Comparison of ENCODE assay signal across 31 cellular contexts in the genomic region with DNA sequence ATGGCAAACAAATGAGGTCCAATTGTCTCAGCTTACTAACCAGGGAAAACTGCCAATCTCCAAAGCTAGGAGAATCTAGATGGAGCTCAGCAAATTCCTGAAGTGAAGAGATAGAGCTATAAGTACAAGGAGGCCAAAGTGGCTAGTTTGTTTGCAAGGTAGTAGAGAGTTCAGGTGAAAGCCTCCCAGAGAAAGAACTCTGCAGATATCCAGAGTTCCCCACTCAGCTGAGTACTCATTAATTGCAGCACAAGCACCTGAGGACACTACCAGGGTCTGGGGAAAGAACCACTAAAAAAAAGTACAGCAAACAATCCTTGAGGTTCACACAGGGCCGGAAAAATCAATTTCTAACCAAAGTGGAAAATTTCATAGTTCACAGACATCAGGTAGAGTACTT.
"Had no signal": no experiment of that assay in that cellular context is flagged by ENCODE, and none has a peak within 500 bp of the region (broad histone marks: within the 10 kb centered on the region; RNA-seq: fewer than 3 reads in every experiment).

No MANE protein-coding gene starts in this region.

- H3K27ac Mint-ChIP-seq: activated CD8-positive, alpha-beta memory T cell treated with anti-CD3 and anti-CD28 coated beads, Interleukin-2, amount 10 ng/mL, durations not matched to agents 7 days and 5 days; activated naive CD4-positive, alpha-beta T cell treated with anti-CD3 and anti-CD28 coated beads, Interleukin-2, amount 50 U/mL, for 24 hours; activated T-cell treated with anti-CD3 and anti-CD28 coated beads, Interleukin-2, amount 50 U/mL, for 24 hours; activated T-helper 1 cell treated with anti-CD3 and anti-CD28 coated beads, Interleukin-12 subunit alpha, Interleukin-12 subunit beta, Interleukin-2, Interleukin-4 antibody, amounts not matched to agents 30 ng/mL and 10 ng/mL and 1 ng/mL, durations not matched to agents 14 hours and 24 hours and 36 hours; T-helper 1 cell treated with Interleukin-12 subunit alpha and Interleukin-12 subunit beta and Interleukin-4 antibody, amounts not matched to agents 30 μg/mL and 1 μg/mL, for 36 hours had no signal

- H3K4me3 Mint-ChIP-seq: activated CD8-positive, alpha-beta memory T cell treated with anti-CD3 and anti-CD28 coated beads, Interleukin-2, amount 10 ng/mL, durations not matched to agents 7 days and 5 days; activated naive CD4-positive, alpha-beta T cell treated with anti-CD3 and anti-CD28 coated beads, Interleukin-2, amount 50 U/mL, for 24 hours; activated T-cell treated with anti-CD3 and anti-CD28 coated beads, Interleukin-2, amount 50 U/mL, for 24 hours; activated T-helper 1 cell treated with anti-CD3 and anti-CD28 coated beads, Interleukin-12 subunit alpha, Interleukin-12 subunit beta, Interleukin-2, Interleukin-4 antibody, amounts not matched to agents 30 ng/mL and 10 ng/mL and 1 ng/mL, durations not matched to agents 14 hours and 24 hours and 36 hours; T-helper 1 cell treated with Interleukin-12 subunit alpha and Interleukin-12 subunit beta and Interleukin-4 antibody, amounts not matched to agents 30 μg/mL and 1 μg/mL, for 36 hours had no signal

- H3K9me3 Mint-ChIP-seq: activated T-helper 1 cell treated with anti-CD3 and anti-CD28 coated beads, Interleukin-12 subunit alpha, Interleukin-12 subunit beta, Interleukin-2, Interleukin-4 antibody, amounts not matched to agents 30 ng/mL and 10 ng/mL and 1 ng/mL, durations not matched to agents 14 hours and 24 hours and 36 hours had no signal

- FAIRE-seq: bronchial epithelial cell had no signal

- H3K4me1 ChIP-seq: body of pancreas had no signal

- ATAC-seq: activated CD8-positive, alpha-beta memory T cell treated with anti-CD3 and anti-CD28 coated beads, Interleukin-2, amount 10 ng/mL, durations not matched to agents 7 days and 5 days; body of pancreas; Panc1; SK-N-SH treated with all-trans-retinoic acid at 6 μM for 48 hours had no signal

- H3K36me3 Mint-ChIP-seq: activated CD8-positive, alpha-beta memory T cell treated with anti-CD3 and anti-CD28 coated beads, Interleukin-2, amount 10 ng/mL, durations not matched to agents 7 days and 5 days had no signal

- H3K4me3 ChIP-seq: ascending aorta, body of pancreas, SJSA1 had no signal

- H3K9me3 ChIP-seq: SJSA1 had no signal

- H3K36me3 ChIP-seq: ascending aorta, SJSA1 had no signal

- H3K4me1 Mint-ChIP-seq: activated CD8-positive, alpha-beta memory T cell treated with anti-CD3 and anti-CD28 coated beads, Interleukin-2, amount 10 ng/mL, durations not matched to agents 7 days and 5 days; activated naive CD4-positive, alpha-beta T cell treated with anti-CD3 and anti-CD28 coated beads, Interleukin-2, amount 50 U/mL, for 24 hours had no signal

- H3K27me3 ChIP-seq: ascending aorta, body of pancreas, SJSA1 had no signal

- H3K27ac ChIP-seq: ascending aorta, body of pancreas, SJSA1 had no signal

- H3K27me3 Mint-ChIP-seq: activated CD8-positive, alpha-beta memory T cell treated with anti-CD3 and anti-CD28 coated beads, Interleukin-2, amount 10 ng/mL, durations not matched to agents 7 days and 5 days; activated T-cell treated with anti-CD3 and anti-CD28 coated beads, Interleukin-2, amount 50 U/mL, for 24 hours had no signal

- DNase-seq: activated CD4-positive, alpha-beta T cell treated with anti-CD3 and anti-CD28 coated beads for 48 hours; activated CD4-positive, alpha-beta T cell treated with anti-CD3 and anti-CD28 coated beads, Interleukin-2, amount 50 U/mL, for 48 hours; activated CD4-positive, CD25-positive, alpha-beta regulatory T cell treated with anti-CD3 and anti-CD28 coated beads, Interleukin-2, amount 50 U/mL, for 72 hours; activated CD8-positive, alpha-beta memory T cell treated with anti-CD3 and anti-CD28 coated beads, Interleukin-2, amount 10 ng/mL, durations not matched to agents 7 days and 5 days; activated effector memory CD4-positive, alpha-beta T cell treated with Interleukin-2 at 50 U/mL for 16 hours; activated naive CD4-positive, alpha-beta T cell; activated T-cell treated with anti-CD3 and anti-CD28 coated beads, Interleukin-2, amount 50 U/mL, for 24 hours; amniotic stem cell; body of pancreas; central memory CD4-positive, alpha-beta T cell; Kasumi-1; KBM-7; NCI-H1105 treated with DMSO at 0.1 percent for 48 hours; NCI-H1436 treated with DMSO at 0.1 percent for 48 hours; NCI-H187; NCI-H2081 treated with DMSO at 0.1 percent for 48 hours; NCI-H226; NCI-H526; NCI-H774; OCI-M1; Right ventricle myocardium superior; RPMI8226; SW 1271 had no signal
